18 cellular contexts compared by ENCODE assay signal in genomic region chr13:109740721-109741120, GRCh38. TPM values are rescaled to one million over a fixed set of nuclear protein-coding genes. Genes with fewer than 3 reads are reported as not detected.
DNase-seq lines count a peak whose midpoint lies in the region; FAIRE-seq and TF ChIP-seq lines count a peak whose summit lies in the region.
"Had no signal": no experiment of that assay in that cellular context is flagged by ENCODE, and none has a peak within 500 bp of the region (broad histone marks: within the 10 kb centered on the region; RNA-seq: fewer than 3 reads in every experiment).

No MANE protein-coding gene starts in this region.

- H3K27ac Mint-ChIP-seq in activated naive CD4-positive, alpha-beta T cell treated with anti-CD3 and anti-CD28 coated beads, Interleukin-2, amount 50 U/mL, for 24 hours = peak overlapping the region; percentile 63
- H3K27ac Mint-ChIP-seq: CD4-positive, alpha-beta T cell; GM23338 had no signal

- no peak overlapping the region for H3K4me3 ChIP-seq in bronchial epithelial cell (ENCODE audit: low read depth, low read length)
- H3K4me3 ChIP-seq in esophagus muscularis mucosa = no peak overlapping the region
- H3K4me3 ChIP-seq in PC-9 = no peak overlapping the region
- H3K4me3 ChIP-seq: GM23338 had no signal

- H3K27me3 ChIP-seq in bronchial epithelial cell (ENCODE audit: control insufficient read depth, insufficient read depth, low read length) = no peaks in the 10 kb centered on the region
- no peaks in the 10 kb centered on the region for H3K27me3 ChIP-seq in esophagus muscularis mucosa
- H3K27me3 ChIP-seq in PC-9 (ENCODE audit: insufficient read depth, low read depth) = no peaks in the 10 kb centered on the region

- CTCF ChIA-PET in PC-9 (lab: Charles Lee) = no interaction called here

- H3K9me2 ChIP-seq in PC-9 (ENCODE audit: insufficient read depth) = no peaks in the 10 kb centered on the region

- H3K27me3 Mint-ChIP-seq in activated naive CD4-positive, alpha-beta T cell treated with anti-CD3 and anti-CD28 coated beads, Interleukin-2, amount 50 U/mL, for 24 hours = no peaks in the 10 kb centered on the region

- H3K4me1 Mint-ChIP-seq in activated naive CD4-positive, alpha-beta T cell treated with anti-CD3 and anti-CD28 coated beads, Interleukin-2, amount 50 U/mL, for 24 hours = peaks cover 16% of the 10 kb centered on the region

- no peak overlapping the region for H3K27ac ChIP-seq in esophagus muscularis mucosa (replicated peaks in 1 of 4)
- H3K27ac ChIP-seq in PC-9 = no peak overlapping the region

- H3K79me2 ChIP-seq in PC-9 (ENCODE audit: low read depth) = 0 out of 2 replicates have a peak, but pooled peaks cover 4% of the 10 kb centered on the region

- no peak overlapping the region for H2AFZ ChIP-seq in PC-9
- H2AFZ ChIP-seq: GM23338 had no signal

- no peaks in the 10 kb centered on the region for H3K36me3 ChIP-seq in bronchial epithelial cell (ENCODE audit: control insufficient read depth, insufficient read depth, low read length)
- H3K36me3 ChIP-seq in esophagus muscularis mucosa = no peaks in the 10 kb centered on the region
- H3K36me3 ChIP-seq in PC-9 (ENCODE audit: low read depth) = no peaks in the 10 kb centered on the region; the same call in 1 of the 2 replicates

- no peak for DNase-seq in activated naive CD4-positive, alpha-beta T cell treated with Interleukin-2 at 50 U/mL for 16 hours
- DNase-seq in bronchial epithelial cell (ENCODE audit: low read depth) = no peak
- DNase-seq in esophagus muscularis mucosa (ENCODE audit: extremely low spot score) = peak; percentile 62
- DNase-seq in dermis blood vessel endothelial cell = no peak
- DNase-seq in NCI-H524 (lab: John Stamatoyannopoulos, UW) = no peak
- no peak for DNase-seq in PC-9
- DNase-seq: 8988T; Caco-2; CD4-positive, alpha-beta T cell; DMS79; GDM1; HCEC 1CT had no signal

- peaks cover 11 to 15% (median 14%) of the 10 kb centered on the region in 4 donors for H3K4me1 ChIP-seq in esophagus muscularis mucosa
- peaks cover 48% of the 10 kb centered on the region for H3K4me1 ChIP-seq in PC-9 (replicated peaks; ENCODE audit: insufficient read depth)

- 94% methylated on average over 10 of the region's 10 CpGs for WGBS in esophagus muscularis mucosa

- no peaks in the 10 kb centered on the region for H4K20me1 ChIP-seq in PC-9 (ENCODE audit: insufficient read depth)

- no peak for TF ChIP-seq EP300 in esophagus muscularis mucosa (IDR thresholded peaks at IDR 0.05)

- FAIRE-seq in bronchial epithelial cell (lab: Jason Lieb, UNC) = peak; percentile 72
- FAIRE-seq: D721Med, GM12892, GM18507, H54 had no signal

- POLR2A ChIA-PET in PC-9 (lab: Charles Lee; ENCODE audit: unreplicated experiment) = no interaction called here

- no peak for TF ChIP-seq POLR2A in esophagus muscularis mucosa (IDR thresholded peaks at IDR 0.05; ENCODE audit: low read depth)

- H3K9me3 ChIP-seq in esophagus muscularis mucosa (no peaks in the 10 kb centered on the region), PC-9 (ENCODE audit: insufficient read depth, low read depth) (peaks cover 5% of the 10 kb centered on the region; the same call in 1 of the 2 replicates)
- H3K9me3 ChIP-seq: Caco-2 had no signal

- no peaks in the 10 kb centered on the region for H3K9me3 Mint-ChIP-seq in activated naive CD4-positive, alpha-beta T cell treated with anti-CD3 and anti-CD28 coated beads, Interleukin-2, amount 50 U/mL, for 24 hours
- H3K9me3 Mint-ChIP-seq: CD4-positive, alpha-beta T cell; GM23338 had no signal

- BruUV-seq in PC-9 (replicated peaks; lab: Mats Ljungman, UMichigan) = no TSS peak

- H3K4me2 ChIP-seq in PC-9 = no peak overlapping the region
- H3K4me2 ChIP-seq: GM23338 had no signal

- intact Hi-C loops in esophagus muscularis mucosa (cut with DNase I) = no loop called here
- intact Hi-C loops in PC-9 (cut with micrococcal nuclease; ENCODE audit: unreplicated experiment) = loop anchor here (10.0 kb wide), 1 partner anchor 406 kb away; no protein-coding TSS in a partner anchor

- TF ChIP-seq CTCF in bronchial epithelial cell (IDR thresholded peaks at IDR 0.05; ENCODE audit: insufficient read depth, low read length, severe bottlenecking) = no peak
- no peak for TF ChIP-seq CTCF in esophagus muscularis mucosa (IDR thresholded peaks at IDR 0.05)
- TF ChIP-seq CTCF in PC-9 (conservative IDR thresholded peaks at IDR 0.05) = no peak

- H3K4me3 Mint-ChIP-seq in activated naive CD4-positive, alpha-beta T cell treated with anti-CD3 and anti-CD28 coated beads, Interleukin-2, amount 50 U/mL, for 24 hours = no peak overlapping the region
- H3K4me3 Mint-ChIP-seq: CD4-positive, alpha-beta T cell; GM23338 had no signal

- H3K36me3 Mint-ChIP-seq in activated naive CD4-positive, alpha-beta T cell treated with anti-CD3 and anti-CD28 coated beads, Interleukin-2, amount 50 U/mL, for 24 hours = no peaks in the 10 kb centered on the region

- peaks cover 36% of the 10 kb centered on the region for H3F3A ChIP-seq in PC-9 (ENCODE audit: insufficient read depth, low read depth)

RNA-seq across cellular contexts. Expression of gene IRS2, which starts 45.7 kb away (rescaled TPM):
- total RNA-seq in bronchial epithelial cell (3.1 and 6.8 TPM in 2 replicates), esophagus muscularis mucosa (10 to 100 TPM; 46.4 to 95.3 (median 63.7) TPM), dermis blood vessel endothelial cell (1.7 and 2.0 TPM in 2 replicates), PC-9 (2021) (31.3 and 39.2 TPM in 2 replicates)
